ENCODE assay signal across 25 cellular contexts in genomic region chr2:152682663-152683062, GRCh38. TPM values are rescaled to one million over a fixed set of nuclear protein-coding genes. Genes with fewer than 3 reads are reported as not detected.
A peak's percentile ranks its signal among the peaks of the same experiment; 100 is the strongest.
DNase-seq lines count a peak whose midpoint lies in the region; TF ChIP-seq lines count a peak whose summit lies in the region.
"Had no signal": no experiment of that assay in that cellular context is flagged by ENCODE, and none has a peak within 500 bp of the region (broad histone marks: within the 10 kb centered on the region; RNA-seq: fewer than 3 reads in every experiment).

No MANE protein-coding gene starts in this region.

- H3K27ac ChIP-seq in sigmoid colon, result no peak overlapping the region
- H3K27ac ChIP-seq in coronary artery, result no peak overlapping the region
- H3K27ac ChIP-seq: 22Rv1, HL-60 had no signal

- no peaks in the 10 kb centered on the region for H3K9me3 Mint-ChIP-seq in activated CD4-positive, alpha-beta T cell treated with anti-CD3 and anti-CD28 coated beads, Interleukin-2, amount 10 ng/mL, durations not matched to agents 24 days and 14 days
- no peaks in the 10 kb centered on the region for H3K9me3 Mint-ChIP-seq in endothelial cell (ENCODE audit: unreplicated experiment)
- H3K9me3 Mint-ChIP-seq in progenitor cell of endocrine pancreas (ENCODE audit: low read depth), result no peaks in the 10 kb centered on the region
- H3K9me3 Mint-ChIP-seq: CD4-positive, CD25-positive, alpha-beta regulatory T cell; IgD-negative memory B cell had no signal

- WGBS in sigmoid colon, 2 donors, result 95 to 97% methylated on average over 9 of the region's 9 CpGs

- H3K4me3 ChIP-seq in sigmoid colon (no peak overlapping the region), coronary artery (no peak overlapping the region)
- H3K4me3 ChIP-seq: GM12878 had no signal

- CTCF ChIA-PET in GM10248 (lab: Yijun Ruan, JAX), result interaction anchor here (1.4 to 1.9 kb wide), 2 partner anchors 13 to 35 kb away, joined by 3 to 5 read pairs; no protein-coding TSS in a partner anchor

- POLR2A ChIA-PET in GM10248 (lab: Yijun Ruan, JAX), result no interaction called here

- H3K27me3 ChIP-seq in sigmoid colon, result no peaks in the 10 kb centered on the region

- intact Hi-C loops in activated CD4-positive, alpha-beta T cell treated with anti-CD3 and anti-CD28 coated beads, Interleukin-2, amount 10 ng/mL, durations not matched to agents 24 days and 14 days (cut with micrococcal nuclease), result no loop called here
- intact Hi-C loops in sigmoid colon (cut with DNase I), result no loop called here

- no peak for TF ChIP-seq CTCF in endothelial cell (IDR thresholded peaks at IDR 0.05; ENCODE audit: unreplicated experiment)
- TF ChIP-seq CTCF in progenitor cell of endocrine pancreas (IDR thresholded peaks at IDR 0.05; ENCODE audit: unreplicated experiment), result no peak
- no peak for TF ChIP-seq CTCF in sigmoid colon (IDR thresholded peaks at IDR 0.05)
- TF ChIP-seq CTCF in GM10248 (IDR thresholded peaks at IDR 0.05; ENCODE audit: control extremely low read depth, extremely low read depth, low read depth, missing control alignments), result no peak
- TF ChIP-seq CTCF in coronary artery (IDR thresholded peaks at IDR 0.05), result no peak

- no peak for TF ChIP-seq POLR2A in sigmoid colon (IDR thresholded peaks at IDR 0.05)

- peaks cover 0 to 38% (median 0%) of the 10 kb centered on the region in 4 donors for H3K36me3 ChIP-seq in sigmoid colon

- TF ChIP-seq EP300 in sigmoid colon (IDR thresholded peaks at IDR 0.05), result no peak

- DNase-seq in activated CD4-positive, alpha-beta T cell treated with anti-CD3 and anti-CD28 coated beads, Interleukin-2, amount 10 ng/mL, durations not matched to agents 24 days and 14 days, result no peak
- no peak for DNase-seq in activated CD4-positive, alpha-beta T cell treated with anti-CD3 and anti-CD28 coated beads, Interleukin-2, amount 50 U/mL, for 48 hours
- DNase-seq in NCI-H69 (lab: John Stamatoyannopoulos, UW) (peak; percentile 56), endothelial cell (ENCODE audit: low spot score) (no peak), progenitor cell of endocrine pancreas (ENCODE audit: low spot score, unreplicated experiment) (no peak), sigmoid colon (no peak), GM10248 (ENCODE audit: extremely low spot score) (no peak), coronary artery (ENCODE audit: low spot score) (no peak)
- DNase-seq: AML-193; Caco-2; CD4-positive, CD25-positive, alpha-beta regulatory T cell; GF-D8; Kasumi-1; MM.1S; NCI-H1105; NCI-H187; NCI-H2107; NCI-H510A; NCI-H774; OCI-M1; Right ventricle myocardium superior had no signal

- H3K27me3 Mint-ChIP-seq in activated CD4-positive, alpha-beta T cell treated with anti-CD3 and anti-CD28 coated beads, Interleukin-2, amount 10 ng/mL, durations not matched to agents 24 days and 14 days, result no peaks in the 10 kb centered on the region
- no peaks in the 10 kb centered on the region for H3K27me3 Mint-ChIP-seq in endothelial cell (ENCODE audit: unreplicated experiment)
- H3K27me3 Mint-ChIP-seq in progenitor cell of endocrine pancreas, result no peaks in the 10 kb centered on the region
- H3K27me3 Mint-ChIP-seq: CD4-positive, CD25-positive, alpha-beta regulatory T cell; IgD-negative memory B cell had no signal

- H3K9me3 ChIP-seq in sigmoid colon, result no peaks in the 10 kb centered on the region
- H3K9me3 ChIP-seq: Caco-2 had no signal

- H3K27ac Mint-ChIP-seq in activated CD4-positive, alpha-beta T cell treated with anti-CD3 and anti-CD28 coated beads, Interleukin-2, amount 10 ng/mL, durations not matched to agents 24 days and 14 days, result peak overlapping the region; percentile 65
- H3K27ac Mint-ChIP-seq in endothelial cell (ENCODE audit: unreplicated experiment) (peak overlapping the region; percentile 44), progenitor cell of endocrine pancreas (peak overlapping the region; percentile 57)

- no peaks in the 10 kb centered on the region for H3K4me1 ChIP-seq in sigmoid colon
- H3K4me1 ChIP-seq: Caco-2 had no signal

- H3K36me3 Mint-ChIP-seq in activated CD4-positive, alpha-beta T cell treated with anti-CD3 and anti-CD28 coated beads, Interleukin-2, amount 10 ng/mL, durations not matched to agents 24 days and 14 days (ENCODE audit: low read depth), result peaks cover 27% of the 10 kb centered on the region
- H3K36me3 Mint-ChIP-seq in endothelial cell (ENCODE audit: low read depth, unreplicated experiment) (peaks cover 13% of the 10 kb centered on the region), progenitor cell of endocrine pancreas (ENCODE audit: insufficient read depth) (peaks cover 28% of the 10 kb centered on the region)

- no peak overlapping the region for H3K4me3 Mint-ChIP-seq in activated CD4-positive, alpha-beta T cell treated with anti-CD3 and anti-CD28 coated beads, Interleukin-2, amount 10 ng/mL, durations not matched to agents 24 days and 14 days
- H3K4me3 Mint-ChIP-seq in endothelial cell (ENCODE audit: unreplicated experiment) (no peak overlapping the region), progenitor cell of endocrine pancreas (ENCODE audit: low read depth) (no peak overlapping the region)
- H3K4me3 Mint-ChIP-seq: CD4-positive, CD25-positive, alpha-beta regulatory T cell; IgD-negative memory B cell had no signal

- peaks cover 16% of the 10 kb centered on the region for H3K4me1 Mint-ChIP-seq in activated CD4-positive, alpha-beta T cell treated with anti-CD3 and anti-CD28 coated beads, Interleukin-2, amount 10 ng/mL, durations not matched to agents 24 days and 14 days
- H3K4me1 Mint-ChIP-seq in endothelial cell (ENCODE audit: unreplicated experiment) (no peaks in the 10 kb centered on the region), progenitor cell of endocrine pancreas (ENCODE audit: low read depth) (no peaks in the 10 kb centered on the region)

RNA-seq across cellular contexts. Expression of gene PRPF40A, which starts 34.6 kb away (rescaled TPM):
- total RNA-seq in activated CD4-positive, alpha-beta T cell treated with anti-CD3 and anti-CD28 coated beads, Interleukin-2, amount 10 ng/mL, durations not matched to agents 24 days and 14 days, result 166 TPM in 2 replicates
- total RNA-seq in endothelial cell (ENCODE audit: unreplicated experiment), result 128 TPM
- 132 and 142 TPM in 2 replicates for total RNA-seq in progenitor cell of endocrine pancreas
- total RNA-seq in sigmoid colon, result 100 to 1,000 TPM in 1 of 4 donors, 10 to 100 TPM in 3; 69.2 to 200 (median 80.7) TPM
- polyA plus RNA-seq in sigmoid colon, result 10 to 100 TPM; 24.0 to 36.1 (median 29.6) TPM

RNA-seq across cellular contexts. Expression of gene ARL6IP6, which starts 35.8 kb away (rescaled TPM):
- 31.2 and 33.9 TPM in 2 replicates for total RNA-seq in activated CD4-positive, alpha-beta T cell treated with anti-CD3 and anti-CD28 coated beads, Interleukin-2, amount 10 ng/mL, durations not matched to agents 24 days and 14 days
- total RNA-seq in endothelial cell (ENCODE audit: unreplicated experiment) (22.7 TPM), progenitor cell of endocrine pancreas (31.7 and 34.6 TPM in 2 replicates), sigmoid colon (10 to 100 TPM in 3 of 4 donors, 1 to 10 TPM in 1; 8.3 to 18.2 (median 13.8) TPM)
- 10 to 100 TPM in 1 of 3 donors, 1 to 10 TPM in 2; 5.4 to 10.3 (median 6.2) TPM for polyA plus RNA-seq in sigmoid colon
